ENCODE assay signal across 24 cellular contexts in genomic region chr16:86479419-86479818, GRCh38. TPM values are rescaled to one million over a fixed set of nuclear protein-coding genes. Genes with fewer than 3 reads are reported as not detected.
A peak's percentile ranks its signal among the peaks of the same experiment; 100 is the strongest.
DNase-seq lines count a peak whose midpoint lies in the region; ATAC-seq, FAIRE-seq and TF ChIP-seq lines count a peak whose summit lies in the region.
"Had no signal": no experiment of that assay in that cellular context is flagged by ENCODE, and none has a peak within 500 bp of the region (broad histone marks: within the 10 kb centered on the region; RNA-seq: fewer than 3 reads in every experiment).

No MANE protein-coding gene starts in this region.

- H3K4me1 ChIP-seq in HepG2 (ENCODE audit: insufficient read depth, low read length) (no peaks in the 10 kb centered on the region), right lobe of liver (no peaks in the 10 kb centered on the region), esophagus squamous epithelium (peaks cover 0 to 31% (median 13%) of the 10 kb centered on the region in 3 donors), mucosa of descending colon (ENCODE audit: low read depth) (no peaks in the 10 kb centered on the region), gastrocnemius medialis (no peaks in the 10 kb centered on the region)
- H3K4me1 ChIP-seq: BLaER1 treated with 17β-estradiol and CSF1 and Interleukin-3, amounts not matched to agents 10 nM and 100 nM; pancreas had no signal

- H3K27ac ChIP-seq in HepG2 (ENCODE audit: extremely low read length, insufficient read depth, low read length) (no peak overlapping the region), right lobe of liver (no peak overlapping the region), esophagus squamous epithelium (peak overlapping the region; percentile 46 to 81 (median 73)), gastrocnemius medialis (no peak overlapping the region)
- H3K27ac ChIP-seq: BLaER1 treated with 17β-estradiol and CSF1 and Interleukin-3, amounts not matched to agents 10 nM and 100 nM; pancreas; thoracic aorta; VCaP had no signal

- H3K79me2 ChIP-seq in HepG2 (ENCODE audit: insufficient read depth, low read length), result no peaks in the 10 kb centered on the region

- no peak overlapping the region for H3K4me3 Mint-ChIP-seq in WTC11
- H3K4me3 Mint-ChIP-seq: activated CD4-positive, alpha-beta T cell treated with anti-CD3 and anti-CD28 coated beads, Interleukin-2, amount 10 ng/mL, durations not matched to agents 7 days and 5 days; activated CD8-positive, alpha-beta memory T cell treated with anti-CD3 and anti-CD28 coated beads, Interleukin-2, amount 10 ng/mL, durations not matched to agents 7 days and 5 days; activated naive CD4-positive, alpha-beta T cell treated with anti-CD3 and anti-CD28 coated beads, Interleukin-2, amount 50 U/mL, for 24 hours; central memory CD8-positive, alpha-beta T cell; natural killer cell had no signal

- POLR2A ChIA-PET in HepG2 (lab: Yijun Ruan, JAX) (no interaction called here), WTC11 (lab: Charles Lee) (no interaction called here)

- WGBS in HepG2 (ENCODE audit: low lambda C conversion rate), result under 1% methylated on average over 6 of the region's 9 CpGs
- WGBS in right lobe of liver (ENCODE audit: insufficient coverage, low coverage, low lambda C conversion rate, missing lambda C conversion rate), result 45% methylated on average over 8 of the region's 9 CpGs
- WGBS in esophagus squamous epithelium, 2 donors, result 53 to 57% methylated on average over 9 of the region's 9 CpGs

- H2AFZ ChIP-seq in HepG2 (ENCODE audit: low read length), result no peak overlapping the region

- H3K9me3 Mint-ChIP-seq in WTC11, result peaks cover 13% of the 10 kb centered on the region
- H3K9me3 Mint-ChIP-seq: activated naive CD4-positive, alpha-beta T cell treated with anti-CD3 and anti-CD28 coated beads, Interleukin-2, amount 50 U/mL, for 24 hours had no signal

- peaks cover 6% of the 10 kb centered on the region; the same call in 1 of the 2 replicates for H3K36me3 Mint-ChIP-seq in WTC11
- H3K36me3 Mint-ChIP-seq: activated CD8-positive, alpha-beta memory T cell treated with anti-CD3 and anti-CD28 coated beads, Interleukin-2, amount 10 ng/mL, durations not matched to agents 7 days and 5 days; activated naive CD4-positive, alpha-beta T cell treated with anti-CD3 and anti-CD28 coated beads, Interleukin-2, amount 50 U/mL, for 24 hours; natural killer cell had no signal

- H3K9me3 ChIP-seq in HepG2 (ENCODE audit: low read length), result no peaks in the 10 kb centered on the region; the same call in 1 of the 2 replicates
- H3K9me3 ChIP-seq in right lobe of liver, result no peaks in the 10 kb centered on the region
- peaks cover 0 to 9% (median 6%) of the 10 kb centered on the region in 3 donors for H3K9me3 ChIP-seq in esophagus squamous epithelium
- peaks cover 4% of the 10 kb centered on the region for H3K9me3 ChIP-seq in mucosa of descending colon
- H3K9me3 ChIP-seq in gastrocnemius medialis, result peaks cover 0 to 10% (median 0%) of the 10 kb centered on the region in 3 donors
- H3K9me3 ChIP-seq: pancreas had no signal

- H3K4me1 Mint-ChIP-seq in WTC11, result peaks cover 11% of the 10 kb centered on the region
- H3K4me1 Mint-ChIP-seq: activated CD4-positive, alpha-beta T cell treated with anti-CD3 and anti-CD28 coated beads, Interleukin-2, amount 10 ng/mL, durations not matched to agents 7 days and 5 days; activated CD8-positive, alpha-beta memory T cell treated with anti-CD3 and anti-CD28 coated beads, Interleukin-2, amount 10 ng/mL, durations not matched to agents 7 days and 5 days; activated naive CD4-positive, alpha-beta T cell treated with anti-CD3 and anti-CD28 coated beads, Interleukin-2, amount 50 U/mL, for 24 hours; central memory CD8-positive, alpha-beta T cell; natural killer cell had no signal

- in situ Hi-C loops in HepG2 (cut with HindIII; ENCODE audit: extremely low pct_ligation_motif_present, low pct_unique_long_range_greater_than_20kb), result no loop called here
- in situ Hi-C loops in gastrocnemius medialis (cut with MboI; ENCODE audit: low sequenced_read_pairs in 4 of 4), result no loop called here
- in situ Hi-C loops in GM13976 (cut with MboI; ENCODE audit: low sequenced_read_pairs, unreplicated experiment), result no loop called here

- TF ChIP-seq POLR2A in HepG2 (IDR thresholded peaks at IDR 0.05; ENCODE audit: insufficient read depth in 1 of 2, low read depth in 2 of 2, low read length in 2 of 2), result no peak
- TF ChIP-seq POLR2A in right lobe of liver (IDR thresholded peaks at IDR 0.05), result no peak
- TF ChIP-seq POLR2A in esophagus squamous epithelium (IDR thresholded peaks at IDR 0.05), result no peak
- TF ChIP-seq POLR2A in gastrocnemius medialis (IDR thresholded peaks at IDR 0.05), result no peak

- no peak overlapping the region for H3K4me2 ChIP-seq in HepG2 (ENCODE audit: low read depth, low read length)
- H3K4me2 ChIP-seq: BLaER1 treated with 17β-estradiol and CSF1 and Interleukin-3, amounts not matched to agents 10 nM and 100 nM had no signal

- H3K9ac ChIP-seq in HepG2 (ENCODE audit: insufficient read depth, low read depth, low read length), result no peak overlapping the region
- H3K9ac ChIP-seq: BLaER1 treated with 17β-estradiol and CSF1 and Interleukin-3, amounts not matched to agents 10 nM and 100 nM had no signal

- TF ChIP-seq CTCF in HepG2 (CRISPR knock-in tag; IDR thresholded peaks at IDR 0.05) (no peak), right lobe of liver (IDR thresholded peaks at IDR 0.05) (no peak), esophagus squamous epithelium (IDR thresholded peaks at IDR 0.05) (no peak), mucosa of descending colon (IDR thresholded peaks at IDR 0.05) (no peak), gastrocnemius medialis (IDR thresholded peaks at IDR 0.05 in 4 of 5, conservative IDR thresholded peaks at IDR 0.05 in 1 of 5) (no peak), GM13976 (IDR thresholded peaks at IDR 0.05; ENCODE audit: borderline replicate concordance, control extremely low read depth, extremely low read depth, insufficient read depth, missing control alignments) (no peak), WTC11 (IDR thresholded peaks at IDR 0.05) (no peak)

- peaks cover 8% of the 10 kb centered on the region for H3K27me3 Mint-ChIP-seq in WTC11 (ENCODE audit: low read depth)

- intact Hi-C loops in HepG2 (cut with micrococcal nuclease; ENCODE audit: unreplicated experiment) (no loop called here), right lobe of liver (cut with DNase I) (no loop called here), esophagus squamous epithelium (cut with DNase I) (no loop called here), mucosa of descending colon (cut with DNase I, micrococcal nuclease) (no loop called here), gastrocnemius medialis (cut with DNase I; ENCODE audit: low total_unique reads) (no loop called here)

- TF ChIP-seq RAD21 in HepG2 (CRISPR knock-in tag; IDR thresholded peaks at IDR 0.05), result no peak

- H3K36me3 ChIP-seq in HepG2 (replicated peaks in 1 of 2; ENCODE audit: control insufficient read depth in 1 of 2, insufficient read depth in 2 of 2, low read length in 2 of 2) (no peaks in the 10 kb centered on the region), right lobe of liver (no peaks in the 10 kb centered on the region), esophagus squamous epithelium (no peaks in the 10 kb centered on the region), mucosa of descending colon (ENCODE audit: low read depth) (no peaks in the 10 kb centered on the region), gastrocnemius medialis (no peaks in the 10 kb centered on the region)
- H3K36me3 ChIP-seq: BLaER1 treated with 17β-estradiol and CSF1 and Interleukin-3, amounts not matched to agents 10 nM and 100 nM; pancreas; thoracic aorta had no signal

- no TSS peak for BruUV-seq in HepG2 (replicated peaks; lab: Mats Ljungman, UMichigan)

- CTCF ChIA-PET in HepG2 (lab: Yijun Ruan, JAX; ENCODE audit: low intra/inter-chr PET ratio, low total read pairs), result no interaction called here
- CTCF ChIA-PET in WTC11 (lab: Charles Lee), result no interaction called here

- no peak for FAIRE-seq in HepG2 (lab: Jason Lieb, UNC)
- FAIRE-seq: endothelial cell of umbilical vein, H1 had no signal

- H3K27ac Mint-ChIP-seq in WTC11, result no peak overlapping the region
- H3K27ac Mint-ChIP-seq: activated CD4-positive, alpha-beta T cell treated with anti-CD3 and anti-CD28 coated beads, Interleukin-2, amount 10 ng/mL, durations not matched to agents 7 days and 5 days; activated CD8-positive, alpha-beta memory T cell treated with anti-CD3 and anti-CD28 coated beads, Interleukin-2, amount 10 ng/mL, durations not matched to agents 7 days and 5 days; activated naive CD4-positive, alpha-beta T cell treated with anti-CD3 and anti-CD28 coated beads, Interleukin-2, amount 50 U/mL, for 24 hours; natural killer cell had no signal

- ATAC-seq in HepG2 (peak; percentile 57; the same call in 1 of the 3 replicates), right lobe of liver (no peak), mucosa of descending colon (peak; percentile 42), gastrocnemius medialis (no peak), WTC11 (no peak)
- ATAC-seq: activated CD8-positive, alpha-beta memory T cell treated with anti-CD3 and anti-CD28 coated beads, Interleukin-2, amount 10 ng/mL, durations not matched to agents 7 days and 5 days; natural killer cell; pancreas had no signal

- TF ChIP-seq EP300 in HepG2 (IDR thresholded peaks at IDR 0.05; ENCODE audit: low read depth in 2 of 2, low read length in 2 of 2) (no peak), HepG2 (CRISPR knock-in tag; IDR thresholded peaks at IDR 0.05; ENCODE audit: borderline replicate concordance) (no peak)

- H3K4me3 ChIP-seq in HepG2 (replicated peaks in 1 of 3; ENCODE audit: insufficient read depth in 1 of 3, low read depth in 2 of 3, low read length in 3 of 3) (no peak overlapping the region), right lobe of liver (no peak overlapping the region), esophagus squamous epithelium (no peak overlapping the region), mucosa of descending colon (no peak overlapping the region), gastrocnemius medialis (no peak overlapping the region)
- H3K4me3 ChIP-seq: BLaER1 treated with 17β-estradiol and CSF1 and Interleukin-3, amounts not matched to agents 10 nM and 100 nM; pancreas; thoracic aorta had no signal

- H3K27me3 ChIP-seq in HepG2 (ENCODE audit: control insufficient read depth in 1 of 2, insufficient read depth in 2 of 2, low read length in 2 of 2) (peaks cover 6 to 46% of the 10 kb centered on the region in 2 experiments; a peak in 4 of 5 replicates), right lobe of liver (peaks cover 0 to 5% of the 10 kb centered on the region in 2 donors), esophagus squamous epithelium (peaks cover 0 to 73% (median 0%) of the 10 kb centered on the region in 4 donors), gastrocnemius medialis (peaks cover 39 to 77% (median 40%) of the 10 kb centered on the region in 3 donors)
- H3K27me3 ChIP-seq: pancreas had no signal

- H4K20me1 ChIP-seq in HepG2 (ENCODE audit: insufficient read depth, low read length), result no peaks in the 10 kb centered on the region

- DNase-seq in HepG2 (ENCODE audit: low spot score), result no peak
- no peak for DNase-seq in right lobe of liver
- no peak for DNase-seq in esophagus squamous epithelium (lab: John Stamatoyannopoulos, UW)
- no peak for DNase-seq in mucosa of descending colon
- no peak for DNase-seq in gastrocnemius medialis
- DNase-seq in GM13976 (ENCODE audit: low spot score), result no peak
- DNase-seq in WTC11 (ENCODE audit: low spot score), result no peak
- no peak for DNase-seq in NK-92 (lab: John Stamatoyannopoulos, UW; ENCODE audit: unreplicated experiment)
- DNase-seq: 8988T; activated CD4-positive, alpha-beta T cell treated with anti-CD3 and anti-CD28 coated beads, Interleukin-2, amount 10 ng/mL, durations not matched to agents 7 days and 5 days; activated CD8-positive, alpha-beta memory T cell treated with anti-CD3 and anti-CD28 coated beads, Interleukin-2, amount 10 ng/mL, durations not matched to agents 7 days and 5 days; kidney glomerular epithelial cell; natural killer cell; NCI-H1694 treated with DMSO at 0.1 percent for 48 hours; NCI-H526; pancreas had no signal

RNA-seq across cellular contexts. Expression of gene FOXF1, which starts 30.9 kb away (rescaled TPM):
- total RNA-seq in HepG2 (2016; rRNA removed; fragmentation: Illumina TruSeq; extraction: Trizol) (not detected in 2 replicates), right lobe of liver (1 to 10 TPM in 5 of 6 experiments, under 1 TPM in 1; 0.58 to 1.6 (median 1.2) TPM), esophagus squamous epithelium (1 to 10 TPM in 3 of 4 donors, under 1 TPM in 1; 0.76 to 8.6 (median 3.0) TPM), mucosa of descending colon (10 to 100 TPM in 1 of 3 donors, 1 to 10 TPM in 2; 6.9 to 85.8 (median 9.9) TPM), gastrocnemius medialis (under 1 TPM in 2 of 4 donors, not detected in 2; 0.07 to 0.10 TPM), WTC11 (2021) (0.09 to 0.14 TPM in 2 of 3 replicates, not detected in the other)
- total RNA-seq in HepG2 (2016; cell fraction: cytosol; rRNA removed; fragmentation: Illumina TruSeq; extraction: Trizol; ENCODE audit: low read depth), result not detected in 2 replicates
- not detected in 2 replicates for total RNA-seq in HepG2 (2016; cell fraction: insoluble cytoplasmic fraction; rRNA removed; fragmentation: Illumina TruSeq; extraction: Trizol)
- not detected in 2 replicates for total RNA-seq in HepG2 (2016; cell fraction: membrane; rRNA removed; fragmentation: Illumina TruSeq; extraction: Trizol)
- not detected in 2 replicates for total RNA-seq in HepG2 (2016; cell fraction: nucleus; rRNA removed; fragmentation: Illumina TruSeq; extraction: Trizol)
- polyA plus RNA-seq in HepG2 (2011; rRNA removed), result not detected in 2 replicates
- not detected in 2 replicates for polyA plus RNA-seq in HepG2 (2011; cell fraction: cytosol; rRNA removed)
- polyA plus RNA-seq in HepG2 (2011; cell fraction: nucleus; rRNA removed), result not detected in 2 replicates
- not detected in 2 replicates for polyA plus RNA-seq in HepG2 (2012)
- not detected in 2 replicates for polyA plus RNA-seq in HepG2 (2016; cell fraction: cytosol; fragmentation: Illumina TruSeq; extraction: Trizol; ENCODE audit: low read depth)
- not detected in 2 replicates for polyA plus RNA-seq in HepG2 (2016; cell fraction: insoluble cytoplasmic fraction; fragmentation: Illumina TruSeq; extraction: Trizol; ENCODE audit: low read depth)
- polyA plus RNA-seq in HepG2 (2016; cell fraction: membrane; fragmentation: Illumina TruSeq; extraction: Trizol; ENCODE audit: low read depth), result not detected in 2 replicates
- polyA plus RNA-seq in HepG2 (2016; cell fraction: nucleus; fragmentation: Illumina TruSeq; extraction: Trizol; ENCODE audit: insufficient read depth, low read depth), result not detected in 2 replicates
- 5.0 TPM in 1 of 2 replicates, not detected in the other for polyA minus RNA-seq in HepG2 (2011; rRNA and poly(A)+ RNA removed; ENCODE audit: low replicate concordance)
- not detected in 2 replicates for polyA minus RNA-seq in HepG2 (2011; cell fraction: cytosol; rRNA and poly(A)+ RNA removed)
- polyA minus RNA-seq in HepG2 (2011; cell fraction: nucleus; rRNA and poly(A)+ RNA removed), result not detected in 2 replicates
- total RNA-seq: activated CD4-positive, alpha-beta T cell treated with anti-CD3 and anti-CD28 coated beads, Interleukin-2, amount 10 ng/mL, durations not matched to agents 7 days and 5 days; activated CD8-positive, alpha-beta memory T cell treated with anti-CD3 and anti-CD28 coated beads, Interleukin-2, amount 10 ng/mL, durations not matched to agents 7 days and 5 days; H1; natural killer cell; T-helper 2 cell treated with Interferon-gamma antibody and Interleukin-4, amounts not matched to agents 100 ng/mL and 5 ng/mL, for 36 hours had no signal

Comparison
In these comparisons a context has a peak if more than half of its experiments do, and no peak if none do; other contexts are left out.
1. ATAC-seq: peak in HepG2 (single experiment) and mucosa of descending colon (single experiment); none in right lobe of liver (0 of 4), gastrocnemius medialis (0 of 2) and WTC11 (single experiment).
2. H3K27ac ChIP-seq: peak in esophagus squamous epithelium (4 of 4); none in HepG2 (single experiment), right lobe of liver (0 of 3) and gastrocnemius medialis (0 of 4).